Comparison of ENCODE assay signal across 8 cellular contexts in the genomic region with DNA sequence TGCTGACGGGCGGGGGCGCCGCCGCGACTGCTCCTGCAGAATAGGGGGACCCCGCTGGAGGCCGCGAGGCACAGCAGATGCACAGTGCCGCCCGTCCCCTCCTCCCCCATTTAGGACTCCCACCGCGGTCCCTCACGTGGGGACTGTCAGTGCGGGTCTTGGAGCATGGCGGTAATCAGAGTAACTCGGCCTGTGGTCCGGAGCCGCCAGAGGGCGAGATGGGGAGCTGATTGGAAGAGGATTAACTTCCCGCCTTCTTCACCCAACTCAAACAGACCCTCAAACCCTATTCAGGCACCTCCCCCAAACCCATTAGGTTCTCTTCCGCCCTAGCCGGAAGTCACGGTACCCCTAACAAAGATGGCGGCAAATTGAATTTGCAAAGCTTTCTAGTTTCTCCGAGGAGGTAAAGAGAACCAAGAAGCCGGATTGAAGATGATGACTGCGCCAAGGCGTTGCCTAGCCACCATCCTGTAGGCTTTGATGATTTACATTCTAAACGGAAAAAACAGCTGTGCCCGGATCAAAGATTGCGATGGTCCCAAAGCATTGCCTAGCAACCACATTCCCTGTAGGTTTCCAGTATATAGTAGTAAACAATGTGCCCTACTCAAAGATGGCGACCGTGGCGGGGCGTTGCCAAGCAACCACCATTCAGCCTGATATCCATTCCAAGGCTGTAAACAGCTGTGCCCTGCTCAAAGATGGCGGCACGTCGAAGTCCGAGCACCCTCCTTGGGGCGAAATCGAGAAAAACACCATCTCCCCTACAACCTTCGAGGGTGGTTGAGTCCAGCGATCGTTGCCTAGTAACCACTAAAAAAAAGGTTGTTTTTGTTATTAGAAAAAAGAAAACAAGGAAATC. TPM values are rescaled to one million over a fixed set of nuclear protein-coding genes. Genes with fewer than 3 reads are reported as not detected.
DNase-seq lines count a peak whose midpoint lies in the region; ATAC-seq and TF ChIP-seq lines count a peak whose summit lies in the region.

A gene with protein sequence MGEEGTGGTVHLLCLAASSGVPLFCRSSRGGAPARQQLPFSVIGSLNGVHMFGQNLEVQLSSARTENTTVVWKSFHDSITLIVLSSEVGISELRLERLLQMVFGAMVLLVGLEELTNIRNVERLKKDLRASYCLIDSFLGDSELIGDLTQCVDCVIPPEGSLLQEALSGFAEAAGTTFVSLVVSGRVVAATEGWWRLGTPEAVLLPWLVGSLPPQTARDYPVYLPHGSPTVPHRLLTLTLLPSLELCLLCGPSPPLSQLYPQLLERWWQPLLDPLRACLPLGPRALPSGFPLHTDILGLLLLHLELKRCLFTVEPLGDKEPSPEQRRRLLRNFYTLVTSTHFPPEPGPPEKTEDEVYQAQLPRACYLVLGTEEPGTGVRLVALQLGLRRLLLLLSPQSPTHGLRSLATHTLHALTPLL (minus strand): TSS at position 296 of the 865 bp plus-strand sequence. CDS start 186 bp downstream, at position 110.

- H3K27me3 ChIP-seq in AG04450 (ENCODE audit: control insufficient read depth, insufficient read depth, low read length) = no peaks in the 10 kb centered on the region
- no peaks in the 10 kb centered on the region for H3K27me3 ChIP-seq in right lobe of liver

- CTCF ChIA-PET in AG04450 (lab: Charles Lee) = interaction anchor here (0.6 to 1.4 kb wide), 5 partner anchors 9 to 132 kb away, joined by 3 to 4 read pairs (median 3); a partner anchor contains a TSS
- CTCF ChIA-PET in activated CD8-positive, alpha-beta T cell treated with anti-CD3 and anti-CD28 coated beads for 36 hours (lab: Charles Lee) = interaction anchor here (0.9 kb wide), 1 partner anchor 12 kb away, joined by 3 read pairs; no protein-coding TSS in a partner anchor

- H3K4me3 Mint-ChIP-seq in activated CD8-positive, alpha-beta T cell treated with anti-CD3 and anti-CD28 coated beads for 36 hours = peak within 1 kb of the TSS; percentile 85

- POLR2A ChIA-PET in AG04450 (lab: Yijun Ruan, JAX) = interaction anchor here (0.6 to 1.3 kb wide), 5 partner anchors 37 to 56 kb away, joined by 3 to 7 read pairs (median 3); a partner anchor contains a TSS
- POLR2A ChIA-PET in activated CD8-positive, alpha-beta T cell treated with anti-CD3 and anti-CD28 coated beads for 36 hours (lab: Charles Lee) = interaction anchor here (0.6 to 2.5 kb wide), 13 partner anchors 8 to 324 kb away, joined by 3 to 7 read pairs (median 4); a partner anchor contains a TSS

- DNase-seq in AG04450 (ENCODE audit: low read depth, low spot score) (peak; percentile 97), NCI-H82 treated with DMSO at 0.1 percent for 48 hours (lab: John Stamatoyannopoulos, UW; ENCODE audit: unreplicated experiment) (peak; percentile 98), ecto neural progenitor cell (ENCODE audit: low spot score) (peak; percentile 98), right lobe of liver (peak; percentile 94 to 97 (median 94))
- DNase-seq in activated CD8-positive, alpha-beta T cell treated with anti-CD3 and anti-CD28 coated beads for 36 hours = peak; percentile 98
- peak; percentile 92 for DNase-seq in stimulated activated CD4-positive, alpha-beta T cell treated with anti-CD3 and anti-CD28 coated beads, Interleukin-4, amount 100 ng/mL, for 24 hours

- H3K9me3 Mint-ChIP-seq in activated CD8-positive, alpha-beta T cell treated with anti-CD3 and anti-CD28 coated beads for 36 hours = no peaks in the 10 kb centered on the region

- WGBS in right lobe of liver (ENCODE audit: insufficient coverage, low coverage, low lambda C conversion rate, missing lambda C conversion rate) = 0% methylated on average over 29 of the region's 45 CpGs

- intact Hi-C loops in activated CD8-positive, alpha-beta T cell treated with anti-CD3 and anti-CD28 coated beads for 36 hours (cut with micrococcal nuclease) = no loop called here
- intact Hi-C loops in right lobe of liver (cut with DNase I) = no loop called here

- peaks cover 30% of the 10 kb centered on the region for H3K4me1 Mint-ChIP-seq in activated CD8-positive, alpha-beta T cell treated with anti-CD3 and anti-CD28 coated beads for 36 hours (ENCODE audit: low read depth)

- H3K9me3 ChIP-seq in AG04450 (ENCODE audit: control insufficient read depth, insufficient read depth, low read length) (no peaks in the 10 kb centered on the region; the same call in 1 of the 2 replicates), right lobe of liver (no peaks in the 10 kb centered on the region)

- TF ChIP-seq POLR2A in right lobe of liver (IDR thresholded peaks at IDR 0.05) = no peak

- TF ChIP-seq CTCF in AG04450 (IDR thresholded peaks at IDR 0.05; ENCODE audit: low read depth, low read length) (peak; percentile 45), right lobe of liver (IDR thresholded peaks at IDR 0.05) (peak in 3 of 4 donors; percentile 16 to 23 (median 18))
- TF ChIP-seq CTCF in activated CD8-positive, alpha-beta T cell treated with anti-CD3 and anti-CD28 coated beads for 36 hours (IDR thresholded peaks at IDR 0.05) = no peak

- peaks cover 0 to 18% (median 3%) of the 10 kb centered on the region in 4 donors for H3K4me1 ChIP-seq in right lobe of liver

- no peaks in the 10 kb centered on the region for H3K27me3 Mint-ChIP-seq in activated CD8-positive, alpha-beta T cell treated with anti-CD3 and anti-CD28 coated beads for 36 hours

- peak within 1 kb of the TSS; percentile 95 for H3K27ac ChIP-seq in AG04450 (ENCODE audit: low read depth, low read length)
- H3K27ac ChIP-seq in right lobe of liver = peak within 1 kb of the TSS; percentile 27 to 66 (median 65)

- peaks cover 7% of the 10 kb centered on the region for H3K36me3 Mint-ChIP-seq in activated CD8-positive, alpha-beta T cell treated with anti-CD3 and anti-CD28 coated beads for 36 hours (ENCODE audit: low read depth)

- peak; percentile 58 for ATAC-seq in GM18907 (IDR thresholded peaks at IDR 0.05; ENCODE audit: unreplicated experiment)
- ATAC-seq in HG03558 (IDR thresholded peaks at IDR 0.05; ENCODE audit: extremely low read depth, unreplicated experiment) = peak; percentile 37
- ATAC-seq in activated CD8-positive, alpha-beta T cell treated with anti-CD3 and anti-CD28 coated beads for 36 hours = peak; percentile 69
- ATAC-seq in right lobe of liver = peak; percentile 63 to 72 (median 66)

- peak within 1 kb of the TSS; percentile 90 for H3K4me3 ChIP-seq in AG04450 (ENCODE audit: low read depth, low read length)
- H3K4me3 ChIP-seq in right lobe of liver = peak within 1 kb of the TSS; percentile 51 to 76 (median 56)

- peak within 1 kb of the TSS; percentile 95 for H3K27ac Mint-ChIP-seq in activated CD8-positive, alpha-beta T cell treated with anti-CD3 and anti-CD28 coated beads for 36 hours

- no peaks in the 10 kb centered on the region for H3K36me3 ChIP-seq in right lobe of liver

RNA-seq across cellular contexts. Expression of the gene that starts here (rescaled TPM):
- polyA plus RNA-seq in AG04450 (2011; rRNA removed) = 6.9 and 9.0 TPM in 2 replicates
- polyA minus RNA-seq in AG04450 (2011; rRNA and poly(A)+ RNA removed) = 4.1 and 8.0 TPM in 2 replicates
- 10 to 100 TPM; 23.5 to 24.1 TPM for total RNA-seq in activated CD8-positive, alpha-beta T cell treated with anti-CD3 and anti-CD28 coated beads for 36 hours
- 10 to 100 TPM in 1 of 6 experiments, 1 to 10 TPM in 5; 3.7 to 10.7 (median 6.3) TPM for total RNA-seq in right lobe of liver

Comparison
In these comparisons a context has a peak if more than half of its experiments do, and no peak if none do; other contexts are left out.
1. Peak in every context shown above with its lines: DNase-seq, ATAC-seq, H3K4me3 ChIP-seq and H3K27ac ChIP-seq.